Comparison of ENCODE assay signal across 15 cellular contexts in genomic region chr17:43146649-43147048, GRCh38.
"Had no signal": no experiment of that assay in that cellular context is flagged by ENCODE, and none has a peak within 500 bp of the region (broad histone marks: within the 10 kb centered on the region; RNA-seq: fewer than 3 reads in every experiment).

No MANE protein-coding gene starts in this region.

- H3K27me3 Mint-ChIP-seq: dendritic cell treated with granulocyte-macrophage colony-stimulating factor and Interleukin-4, amounts not matched to agents 40 ng/mL and 50 ng/mL, for 4 days; naive thymus-derived CD4-positive, alpha-beta T cell; stimulated activated naive CD8-positive, alpha-beta T cell treated with anti-CD3 and anti-CD28 coated beads, Interleukin-15, Interleukin-2, amounts not matched to agents 100 ng/mL and 50 ng/mL, for 24 hours had no signal

- H3K36me3 ChIP-seq: right lobe of liver had no signal

- H3K4me1 ChIP-seq: foreskin keratinocyte, psoas muscle, tibial artery had no signal

- H3K27me3 ChIP-seq: foreskin keratinocyte, right lobe of liver, tibial artery had no signal

- H3K27ac ChIP-seq: foreskin keratinocyte, psoas muscle, right lobe of liver, tibial artery had no signal

- H3K4me1 Mint-ChIP-seq: naive thymus-derived CD4-positive, alpha-beta T cell; nephron progenitor cell; stimulated activated effector memory CD8-positive, alpha-beta T cell treated with anti-CD3 and anti-CD28 coated beads, Interleukin-12 subunit alpha, Interleukin-12 subunit beta, amount 100 ng/mL, for 72 hours had no signal

- H3K27ac Mint-ChIP-seq: dendritic cell treated with granulocyte-macrophage colony-stimulating factor and Interleukin-4, amounts not matched to agents 40 ng/mL and 50 ng/mL, for 4 days; naive thymus-derived CD4-positive, alpha-beta T cell; nephron progenitor cell; stimulated activated effector memory CD8-positive, alpha-beta T cell treated with anti-CD3 and anti-CD28 coated beads, Interleukin-12 subunit alpha, Interleukin-12 subunit beta, amount 100 ng/mL, for 72 hours; stimulated activated naive CD8-positive, alpha-beta T cell treated with anti-CD3 and anti-CD28 coated beads, Interleukin-15, Interleukin-2, amounts not matched to agents 100 ng/mL and 50 ng/mL, for 24 hours had no signal

- H3K9me3 ChIP-seq: psoas muscle, right lobe of liver, tibial artery had no signal

- ATAC-seq: foreskin keratinocyte; left lobe of liver; naive thymus-derived CD4-positive, alpha-beta T cell; psoas muscle; right lobe of liver; stimulated activated effector memory CD8-positive, alpha-beta T cell treated with anti-CD3 and anti-CD28 coated beads, Interleukin-12 subunit alpha, Interleukin-12 subunit beta, amount 100 ng/mL, for 72 hours had no signal

- H3K4me3 ChIP-seq: psoas muscle, right lobe of liver, tibial artery had no signal

- H3K4me3 Mint-ChIP-seq: dendritic cell treated with granulocyte-macrophage colony-stimulating factor and Interleukin-4, amounts not matched to agents 40 ng/mL and 50 ng/mL, for 4 days; naive thymus-derived CD4-positive, alpha-beta T cell; nephron progenitor cell; stimulated activated effector memory CD8-positive, alpha-beta T cell treated with anti-CD3 and anti-CD28 coated beads, Interleukin-12 subunit alpha, Interleukin-12 subunit beta, amount 100 ng/mL, for 72 hours; stimulated activated naive CD8-positive, alpha-beta T cell treated with anti-CD3 and anti-CD28 coated beads, Interleukin-15, Interleukin-2, amounts not matched to agents 100 ng/mL and 50 ng/mL, for 24 hours had no signal

- H3K9me3 Mint-ChIP-seq: dendritic cell treated with granulocyte-macrophage colony-stimulating factor and Interleukin-4, amounts not matched to agents 40 ng/mL and 50 ng/mL, for 4 days; naive thymus-derived CD4-positive, alpha-beta T cell; nephron progenitor cell; stimulated activated effector memory CD8-positive, alpha-beta T cell treated with anti-CD3 and anti-CD28 coated beads, Interleukin-12 subunit alpha, Interleukin-12 subunit beta, amount 100 ng/mL, for 72 hours; stimulated activated naive CD8-positive, alpha-beta T cell treated with anti-CD3 and anti-CD28 coated beads, Interleukin-15, Interleukin-2, amounts not matched to agents 100 ng/mL and 50 ng/mL, for 24 hours had no signal

- DNase-seq: erythroblast; foreskin keratinocyte; mammary epithelial cell; naive thymus-derived CD4-positive, alpha-beta T cell; nephron progenitor cell; psoas muscle; retina; right lobe of liver; stimulated activated CD4-positive, alpha-beta T cell treated with anti-CD3 and anti-CD28 coated beads, Interleukin-4, amount 100 ng/mL, for 1 hour; stimulated activated CD8-positive, alpha-beta memory T cell treated with anti-CD3 and anti-CD28 coated beads, Interleukin-4, amount 100 ng/mL, for 48 hours; tibial artery had no signal
